8 cellular contexts compared by ENCODE assay signal in the genomic region with DNA sequence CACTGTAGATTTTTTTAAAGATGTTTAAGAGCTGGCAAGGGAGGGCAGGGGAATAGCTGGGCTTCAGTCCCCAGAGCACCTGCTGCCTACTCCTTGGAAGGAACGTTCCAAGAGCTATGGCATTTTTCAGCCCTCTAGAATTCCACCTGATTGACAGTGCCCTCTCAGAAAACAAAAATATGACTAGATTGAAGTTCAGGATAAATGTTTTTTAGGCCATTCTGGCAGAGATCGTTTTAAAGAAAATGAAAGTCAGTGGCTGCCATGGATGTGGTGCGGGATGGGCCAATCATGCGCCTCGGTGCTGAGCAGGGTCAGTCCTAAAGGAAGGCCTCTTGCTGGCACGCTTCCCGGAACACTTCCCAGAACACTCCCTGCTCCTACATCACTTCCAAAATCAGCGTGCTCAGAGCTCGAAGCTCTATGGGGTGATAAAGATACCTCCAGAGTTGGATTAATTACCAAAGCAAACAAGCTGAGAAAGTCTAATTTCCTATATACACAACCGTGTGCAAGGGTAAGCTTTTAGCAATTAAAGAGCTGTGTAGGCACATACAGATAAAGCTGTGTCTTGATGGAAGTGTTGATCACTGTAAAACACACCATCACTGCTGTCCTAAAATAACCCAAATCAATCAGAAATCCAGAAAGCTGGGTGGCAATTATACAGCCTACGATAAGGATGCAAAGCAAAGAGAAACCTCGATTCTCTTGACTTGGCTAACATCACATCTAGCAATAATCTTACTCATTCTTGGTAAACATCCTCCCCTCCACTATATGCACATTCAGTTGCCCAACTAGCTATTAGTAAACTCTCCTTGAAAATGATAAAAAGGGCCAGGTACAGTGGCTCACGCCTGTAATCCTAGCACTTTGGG. TPM values are rescaled to one million over a fixed set of nuclear protein-coding genes. Genes with fewer than 3 reads are reported as not detected.
DNase-seq lines count a peak whose midpoint lies in the region; ATAC-seq and TF ChIP-seq lines count a peak whose summit lies in the region.

No MANE protein-coding gene starts in this region.

- H3K4me3 Mint-ChIP-seq in immature natural killer cell, result peak overlapping the region in 3 of 5 donors; percentile 15 to 34 (median 21)

- peak; percentile 91 for DNase-seq in LoVo (ENCODE audit: low spot score)
- peak; percentile 93 to 98 (median 98) for DNase-seq in adrenal gland
- no peak for DNase-seq in immature natural killer cell
- DNase-seq in stimulated activated naive CD8-positive, alpha-beta T cell treated with anti-CD3 and anti-CD28 coated beads, Interleukin-15, Interleukin-2, amounts not matched to agents 100 U/mL and 50 U/mL, for 24 hours, result no peak
- DNase-seq in stimulated activated CD8-positive, alpha-beta memory T cell treated with anti-CD3 and anti-CD28 coated beads, Interleukin-4, amount 100 ng/mL, for 48 hours, result no peak
- DNase-seq in RKO (ENCODE audit: low spot score), result no peak

- no peak for ATAC-seq in HG02759 (IDR thresholded peaks at IDR 0.05; ENCODE audit: unreplicated experiment)
- ATAC-seq in stimulated activated naive CD8-positive, alpha-beta T cell treated with anti-CD3 and anti-CD28 coated beads, Interleukin-15, Interleukin-2, amounts not matched to agents 100 U/mL and 50 U/mL, for 24 hours, result no peak

- no peaks in the 10 kb centered on the region for H3K27me3 ChIP-seq in adrenal gland
- H3K27me3 ChIP-seq in stomach smooth muscle (ENCODE audit: control insufficient read depth in 1 of 2, insufficient read depth in 2 of 2, low read length in 2 of 2), result no peaks in the 10 kb centered on the region

- TF ChIP-seq POLR2A in adrenal gland (IDR thresholded peaks at IDR 0.05), result peak in 1 of 2 donors; percentile 23

- H3K27me3 Mint-ChIP-seq in immature natural killer cell (ENCODE audit: low read depth in 3 of 3), result peaks cover 0 to 3% (median 2%) of the 10 kb centered on the region in 3 donors

- intact Hi-C loops in adrenal gland (cut with DNase I), result no loop called here

- no peaks in the 10 kb centered on the region for H3K9me3 Mint-ChIP-seq in immature natural killer cell

- H3K4me3 ChIP-seq in adrenal gland (peak overlapping the region in 1 of 4 donors; percentile 43), stomach smooth muscle (ENCODE audit: low read length in 2 of 2) (peak overlapping the region; percentile 61 to 64)

- H3K27ac ChIP-seq in adrenal gland (peak overlapping the region; percentile 71 to 91 (median 90)), stomach smooth muscle (ENCODE audit: low read length) (peak overlapping the region; percentile 90)

- peak overlapping the region; percentile 71 for H3K9ac ChIP-seq in stomach smooth muscle (ENCODE audit: low read length in 2 of 2)

- TF ChIP-seq CTCF in adrenal gland (IDR thresholded peaks at IDR 0.05), result no peak

- no peaks in the 10 kb centered on the region for H3K36me3 ChIP-seq in adrenal gland (replicated peaks in 1 of 2)
- H3K36me3 ChIP-seq in stomach smooth muscle (ENCODE audit: control insufficient read depth in 2 of 2, insufficient read depth in 2 of 2, low read length in 2 of 2), result no peaks in the 10 kb centered on the region

- 20 to 44% (median 25%) methylated on average over 13 of the region's 13 CpGs for WGBS in adrenal gland, 4 donors

- H3K4me1 Mint-ChIP-seq in immature natural killer cell, result peaks cover 77 to 99% of the 10 kb centered on the region in 2 donors

- no peaks in the 10 kb centered on the region for H3K9me3 ChIP-seq in adrenal gland (replicated peaks in 1 of 3)
- no peaks in the 10 kb centered on the region for H3K9me3 ChIP-seq in stomach smooth muscle (ENCODE audit: control insufficient read depth in 2 of 2, low read length in 2 of 2)

- H3K4me1 ChIP-seq in adrenal gland (replicated peaks in 1 of 2) (peaks cover 21 to 55% of the 10 kb centered on the region in 2 donors), stomach smooth muscle (ENCODE audit: control insufficient read depth, insufficient read depth, low read length) (peaks cover 49% of the 10 kb centered on the region)

- H3K27ac Mint-ChIP-seq in immature natural killer cell, result peak overlapping the region; percentile 36 to 85 (median 74)

- peaks cover 3 to 4% (median 4%) of the 10 kb centered on the region in 3 donors for H3K36me3 Mint-ChIP-seq in immature natural killer cell

RNA-seq across cellular contexts. Expression of gene TGFBR3, which starts 34.6 kb away (rescaled TPM):
- total RNA-seq in adrenal gland, result 100 to 1,000 TPM in 7 of 8 donors, 10 to 100 TPM in 1; 95.5 to 340 (median 157) TPM
- polyA plus RNA-seq in adrenal gland, result 100 to 1,000 TPM in 1 of 3 donors, 10 to 100 TPM in 2; 13.9 to 141 (median 19.0) TPM
- 100 to 1,000 TPM; 141 to 245 (median 183) TPM for polyA plus RNA-seq in immature natural killer cell

Comparison
In these comparisons a context has a peak if more than half of its experiments do, and no peak if none do; other contexts are left out.
1. DNase-seq: peak in LoVo (single experiment) and adrenal gland (7 of 7); none in immature natural killer cell (0 of 3), stimulated activated naive CD8-positive, alpha-beta T cell treated with anti-CD3 and anti-CD28 coated beads, Interleukin-15, Interleukin-2, amounts not matched to agents 100 U/mL and 50 U/mL, for 24 hours (single experiment), stimulated activated CD8-positive, alpha-beta memory T cell treated with anti-CD3 and anti-CD28 coated beads, Interleukin-4, amount 100 ng/mL, for 48 hours (single experiment) and RKO (single experiment).